27 cellular contexts compared by ENCODE assay signal in the genomic region with DNA sequence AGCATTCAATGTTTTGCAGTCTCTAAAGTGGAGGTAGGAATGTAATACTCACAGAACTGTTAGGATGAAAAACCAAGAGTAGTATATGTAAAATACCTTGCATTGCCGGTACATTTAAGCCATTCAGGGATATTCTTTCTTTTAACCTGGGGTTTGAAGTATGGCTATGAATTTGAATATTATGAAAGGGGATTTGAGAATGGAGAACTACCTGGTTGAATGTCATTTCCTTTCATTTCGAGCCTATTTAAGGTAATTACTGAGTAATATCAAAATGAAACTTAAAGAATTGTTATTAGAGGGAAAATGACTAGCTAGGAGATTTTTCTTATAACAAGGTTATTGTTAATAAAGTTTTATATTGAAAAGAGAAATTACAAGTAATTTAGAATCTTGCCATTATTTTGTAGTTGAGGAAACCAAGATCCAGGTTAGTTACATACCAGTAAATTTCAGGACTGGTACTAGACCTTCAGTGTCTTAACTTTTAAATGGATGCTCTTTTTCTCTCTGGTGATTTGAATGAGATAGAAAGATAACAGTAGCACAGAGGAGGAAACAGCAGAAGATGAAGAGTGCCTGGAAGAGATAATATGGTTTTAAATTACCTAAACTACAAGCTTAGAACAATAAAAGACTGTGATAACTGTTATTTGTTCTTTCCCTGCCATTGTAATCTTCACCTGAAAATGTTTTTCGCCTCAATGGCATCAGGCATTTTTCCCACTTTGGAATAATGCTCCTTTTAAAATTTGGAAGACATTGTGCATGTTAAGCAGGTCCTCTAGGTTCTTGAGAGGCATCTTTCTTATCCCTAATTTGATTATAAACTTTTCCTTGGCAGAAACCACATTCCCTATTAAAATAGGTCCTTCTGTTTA.
"Had no signal": no experiment of that assay in that cellular context is flagged by ENCODE, and none has a peak within 500 bp of the region (broad histone marks: within the 10 kb centered on the region; RNA-seq: fewer than 3 reads in every experiment).

No MANE protein-coding gene starts in this region.

- H3K4me3 ChIP-seq: breast epithelium, dorsolateral prefrontal cortex, lower lobe of right lung, sigmoid colon, thoracic aorta, upper lobe of left lung had no signal

- H3K4me1 ChIP-seq: breast epithelium, lower lobe of right lung, sigmoid colon, upper lobe of left lung had no signal

- FAIRE-seq: colon, endothelial cell of umbilical vein had no signal

- H3K27me3 ChIP-seq: breast epithelium, dorsolateral prefrontal cortex, sigmoid colon, upper lobe of left lung had no signal

- DNase-seq: activated CD4-positive, alpha-beta T cell treated with anti-CD3 and anti-CD28 coated beads for 1 hour; activated CD4-positive, alpha-beta T cell treated with anti-CD3 and anti-CD28 coated beads, Interleukin-2, amount 50 U/mL, for 1 hour; activated effector memory CD4-positive, alpha-beta T cell treated with Interleukin-2 at 50 U/mL for 16 hours; activated naive CD4-positive, alpha-beta T cell treated with anti-CD3 and anti-CD28 coated beads for 36 hours; activated naive CD8-positive, alpha-beta T cell treated with anti-CD3 and anti-CD28 coated beads, Interleukin-2, amount 10 ng/mL, durations not matched to agents 7 days and 5 days; activated T-cell treated with anti-CD3 and anti-CD28 coated beads, Interleukin-2, amount 50 U/mL, for 4 hours; amniotic stem cell; dorsolateral prefrontal cortex; effector memory CD8-positive, alpha-beta T cell; foreskin melanocyte; lower lobe of right lung; naive B cell; retina; sigmoid colon; stimulated activated CD4-positive, alpha-beta T cell treated with anti-CD3 and anti-CD28 coated beads, Interleukin-2, amount 100 ng/mL, for 48 hours; stimulated activated CD8-positive, alpha-beta memory T cell treated with anti-CD3 and anti-CD28 coated beads, Interleukin-4, amount 100 ng/mL, for 48 hours; stimulated activated naive CD4-positive, alpha-beta T cell; T-helper 9 cell; upper lobe of left lung had no signal

- H3K9me3 Mint-ChIP-seq: activated naive CD4-positive, alpha-beta T cell treated with anti-CD3 and anti-CD28 coated beads for 36 hours; activated naive CD8-positive, alpha-beta T cell treated with anti-CD3 and anti-CD28 coated beads, Interleukin-2, amount 10 ng/mL, durations not matched to agents 7 days and 5 days; activated T-cell treated with anti-CD3 and anti-CD28 coated beads, Interleukin-2, amount 50 U/mL, for 4 hours; central memory CD8-positive, alpha-beta T cell; effector memory CD8-positive, alpha-beta T cell; naive B cell; neural crest cell had no signal

- H3K36me3 ChIP-seq: breast epithelium had no signal

- H3K27ac Mint-ChIP-seq: activated naive CD4-positive, alpha-beta T cell treated with anti-CD3 and anti-CD28 coated beads for 36 hours; activated naive CD8-positive, alpha-beta T cell treated with anti-CD3 and anti-CD28 coated beads, Interleukin-2, amount 10 ng/mL, durations not matched to agents 7 days and 5 days; effector memory CD8-positive, alpha-beta T cell had no signal

- ATAC-seq: activated T-cell treated with anti-CD3 and anti-CD28 coated beads, Interleukin-2, amount 50 U/mL, for 4 hours; effector memory CD8-positive, alpha-beta T cell; esophagus mucosa; left lobe of liver; lower lobe of right lung had no signal

- H3K27me3 Mint-ChIP-seq: activated naive CD8-positive, alpha-beta T cell treated with anti-CD3 and anti-CD28 coated beads, Interleukin-2, amount 10 ng/mL, durations not matched to agents 7 days and 5 days; central memory CD8-positive, alpha-beta T cell; effector memory CD8-positive, alpha-beta T cell; naive B cell had no signal

- H3K4me1 Mint-ChIP-seq: neural crest cell had no signal

- H3K4me3 Mint-ChIP-seq: activated naive CD4-positive, alpha-beta T cell treated with anti-CD3 and anti-CD28 coated beads for 36 hours; activated naive CD8-positive, alpha-beta T cell treated with anti-CD3 and anti-CD28 coated beads, Interleukin-2, amount 10 ng/mL, durations not matched to agents 7 days and 5 days; activated T-cell treated with anti-CD3 and anti-CD28 coated beads, Interleukin-2, amount 50 U/mL, for 4 hours; central memory CD8-positive, alpha-beta T cell; effector memory CD8-positive, alpha-beta T cell; naive B cell; neural crest cell had no signal

- H3K27ac ChIP-seq: breast epithelium, dorsolateral prefrontal cortex, lower lobe of right lung, sigmoid colon, thoracic aorta, upper lobe of left lung had no signal

- H3K9me3 ChIP-seq: breast epithelium, lower lobe of right lung, sigmoid colon, thoracic aorta, upper lobe of left lung had no signal
